ENCODE assay signal across 1 cellular context in genomic region chr16:15631730-15632409, GRCh38.
TF ChIP-seq lines count a peak whose summit lies in the region.

No MANE protein-coding gene starts in this region.

TF ChIP-seq in GM23338, 12 proteins besides CTCF, POLR2A, EP300 and RAD21 (continued from another document):
- no peak for TF ChIP-seq REST (IDR thresholded peaks at IDR 0.05; ENCODE audit: unreplicated experiment)
- TF ChIP-seq ETS1 (IDR thresholded peaks at IDR 0.05): no peak
- no peak for TF ChIP-seq ZNF462 (CRISPR knock-in tag; IDR thresholded peaks at IDR 0.05)
- TF ChIP-seq NANOG (IDR thresholded peaks at IDR 0.05; ENCODE audit: borderline replicate concordance): no peak
- TF ChIP-seq JUNB (IDR thresholded peaks at IDR 0.05; ENCODE audit: unreplicated experiment): no peak
- TF ChIP-seq EZH2 (IDR thresholded peaks at IDR 0.05; ENCODE audit: low read depth, unreplicated experiment): no peak
- no peak for TF ChIP-seq POLR2AphosphoS5 (IDR thresholded peaks at IDR 0.05; ENCODE audit: low read depth)
- TF ChIP-seq STAT1 (IDR thresholded peaks at IDR 0.05; ENCODE audit: unreplicated experiment): no peak
- TF ChIP-seq ZNF114 (CRISPR knock-in tag; IDR thresholded peaks at IDR 0.05): no peak
- no peak for TF ChIP-seq ZNF331 (CRISPR knock-in tag; IDR thresholded peaks at IDR 0.05; ENCODE audit: low read depth)
